ENCODE assay signal across 26 cellular contexts in genomic region chr4:168696828-168697227, GRCh38.
DNase-seq lines count a peak whose midpoint lies in the region; ATAC-seq, FAIRE-seq and TF ChIP-seq lines count a peak whose summit lies in the region.
"Had no signal": no experiment of that assay in that cellular context is flagged by ENCODE, and none has a peak within 500 bp of the region (broad histone marks: within the 10 kb centered on the region; RNA-seq: fewer than 3 reads in every experiment).

No MANE protein-coding gene starts in this region.

- ATAC-seq in HepG2 (no peak), HG02970 (IDR thresholded peaks at IDR 0.05; ENCODE audit: low FRiP score, unreplicated experiment) (no peak)
- ATAC-seq: GM12878 had no signal

- CTCF ChIA-PET in HepG2 (lab: Yijun Ruan, JAX; ENCODE audit: low intra/inter-chr PET ratio, low total read pairs): no interaction called here

- TF ChIP-seq EP300 in HepG2 (IDR thresholded peaks at IDR 0.05; ENCODE audit: low read depth in 2 of 2, low read length in 2 of 2) (no peak), HepG2 (CRISPR knock-in tag; IDR thresholded peaks at IDR 0.05; ENCODE audit: borderline replicate concordance) (no peak)

- no peak overlapping the region for H2AFZ ChIP-seq in HepG2 (ENCODE audit: low read length)

- H3K4me3 Mint-ChIP-seq in chondrocyte (ENCODE audit: unreplicated experiment): no peak overlapping the region
- no peak overlapping the region for H3K4me3 Mint-ChIP-seq in nephron
- H3K4me3 Mint-ChIP-seq: CD4-positive, alpha-beta memory T cell had no signal

- no peaks in the 10 kb centered on the region for H4K20me1 ChIP-seq in HepG2 (ENCODE audit: insufficient read depth, low read length)

- H3K27ac Mint-ChIP-seq in chondrocyte (ENCODE audit: unreplicated experiment) (peak overlapping the region; percentile 75), nephron (peak overlapping the region; percentile 81 to 93 (median 84))
- H3K27ac Mint-ChIP-seq: CD4-positive, alpha-beta memory T cell had no signal

- no peak overlapping the region for H3K9ac ChIP-seq in HepG2 (ENCODE audit: insufficient read depth, low read depth, low read length)

- TF ChIP-seq POLR2A in HepG2 (IDR thresholded peaks at IDR 0.05; ENCODE audit: insufficient read depth in 1 of 2, low read depth in 2 of 2, low read length in 2 of 2): no peak

- intact Hi-C loops in HepG2 (cut with micrococcal nuclease; ENCODE audit: unreplicated experiment): no loop called here
- intact Hi-C loops in posterior cingulate gyrus (cut with DNase I): no loop called here

- H3K4me2 ChIP-seq in HepG2 (ENCODE audit: low read depth, low read length): no peak overlapping the region

- H3K4me1 Mint-ChIP-seq in chondrocyte (ENCODE audit: low read depth): peaks cover 78% of the 10 kb centered on the region
- peaks cover 53% of the 10 kb centered on the region for H3K4me1 Mint-ChIP-seq in nephron
- H3K4me1 Mint-ChIP-seq: CD4-positive, alpha-beta memory T cell had no signal

- no peaks in the 10 kb centered on the region for H3K36me3 ChIP-seq in HepG2 (replicated peaks in 1 of 2; ENCODE audit: control insufficient read depth in 1 of 2, insufficient read depth in 2 of 2, low read length in 2 of 2)

- in situ Hi-C loops in HepG2 (cut with HindIII; ENCODE audit: extremely low pct_ligation_motif_present, low pct_unique_long_range_greater_than_20kb): no loop called here

- H3K79me2 ChIP-seq in HepG2 (ENCODE audit: insufficient read depth, low read length): no peaks in the 10 kb centered on the region

- no peaks in the 10 kb centered on the region for H3K9me3 ChIP-seq in HepG2 (ENCODE audit: low read length)
- H3K9me3 ChIP-seq: Caco-2, SJSA1 had no signal

- H3K4me3 ChIP-seq in HepG2 (replicated peaks in 1 of 3; ENCODE audit: insufficient read depth in 1 of 3, low read depth in 2 of 3, low read length in 3 of 3): no peak overlapping the region
- H3K4me3 ChIP-seq: GM12878, SJSA1 had no signal

- TF ChIP-seq CTCF in chondrocyte (IDR thresholded peaks at IDR 0.05) (no peak), HepG2 (CRISPR knock-in tag; IDR thresholded peaks at IDR 0.05) (no peak), nephron (IDR thresholded peaks at IDR 0.05; ENCODE audit: unreplicated experiment in 3 of 3) (no peak)

- peaks cover 7% of the 10 kb centered on the region for H3K4me1 ChIP-seq in HepG2 (ENCODE audit: insufficient read depth, low read length)

- WGBS in HepG2 (ENCODE audit: low lambda C conversion rate): 39% methylated on average over 4 of the region's 4 CpGs

- POLR2A ChIA-PET in HepG2 (lab: Yijun Ruan, JAX): no interaction called here

- BruUV-seq in HepG2 (replicated peaks; lab: Mats Ljungman, UMichigan): no TSS peak

- H3K27me3 ChIP-seq in HepG2 (ENCODE audit: control insufficient read depth in 1 of 2, insufficient read depth in 2 of 2, low read length in 2 of 2): no peaks in the 10 kb centered on the region
- H3K27me3 ChIP-seq: SJSA1 had no signal

- TF ChIP-seq RAD21 in HepG2 (CRISPR knock-in tag; IDR thresholded peaks at IDR 0.05): no peak

- H3K27me3 Mint-ChIP-seq in chondrocyte (ENCODE audit: low read depth): no peaks in the 10 kb centered on the region
- no peaks in the 10 kb centered on the region for H3K27me3 Mint-ChIP-seq in nephron (ENCODE audit: low read depth)

- H3K27ac ChIP-seq in HepG2 (ENCODE audit: extremely low read length, insufficient read depth, low read length): no peak overlapping the region
- H3K27ac ChIP-seq: HL-60, SJSA1 had no signal

- H3K9me3 Mint-ChIP-seq in chondrocyte (ENCODE audit: low read depth): peaks cover 2% of the 10 kb centered on the region
- H3K9me3 Mint-ChIP-seq in nephron: no peaks in the 10 kb centered on the region
- H3K9me3 Mint-ChIP-seq: CD4-positive, alpha-beta memory T cell had no signal

- FAIRE-seq in HepG2 (lab: Jason Lieb, UNC): no peak
- FAIRE-seq: GM12878 had no signal

- peaks cover 34% of the 10 kb centered on the region for H3K36me3 Mint-ChIP-seq in chondrocyte (ENCODE audit: low read depth)
- peaks cover 47% of the 10 kb centered on the region for H3K36me3 Mint-ChIP-seq in nephron (ENCODE audit: low read depth)
- H3K36me3 Mint-ChIP-seq: CD4-positive, alpha-beta memory T cell had no signal

- DNase-seq in chondrocyte (ENCODE audit: low spot score) (no peak), HepG2 (ENCODE audit: low spot score) (no peak), posterior cingulate gyrus (no peak), NCI-H1930 (lab: John Stamatoyannopoulos, UW) (no peak), NCI-H526 treated with DMSO at 0.1 percent for 48 hours (lab: John Stamatoyannopoulos, UW) (no peak)
- DNase-seq: C1 segment of cervical spinal cord; Caco-2; CD4-positive, alpha-beta memory T cell; DMS79; EL; GDM1; GOT3; HCEC 1CT; Kasumi-1; NCI-H1105; NCI-H146; NCI-H2029 treated with DMSO at 0.1 percent for 48 hours; NCI-H446 treated with DMSO at 0.1 percent for 48 hours; NCI-H526; Right ventricle myocardium superior; RPMI8226 had no signal

TF ChIP-seq in HepG2, 621 proteins besides CTCF, POLR2A, EP300 and RAD21:
- no peak for TF ChIP-seq ZNF589 (CRISPR knock-in tag; conservative IDR thresholded peaks at IDR 0.05)
- TF ChIP-seq CEBPB (IDR thresholded peaks at IDR 0.05; ENCODE audit: borderline replicate concordance, low read depth, low read length): peak; percentile 36; the same call in 1 of the 2 replicates
